Comparison of ENCODE assay signal across 10 cellular contexts in the genomic region with DNA sequence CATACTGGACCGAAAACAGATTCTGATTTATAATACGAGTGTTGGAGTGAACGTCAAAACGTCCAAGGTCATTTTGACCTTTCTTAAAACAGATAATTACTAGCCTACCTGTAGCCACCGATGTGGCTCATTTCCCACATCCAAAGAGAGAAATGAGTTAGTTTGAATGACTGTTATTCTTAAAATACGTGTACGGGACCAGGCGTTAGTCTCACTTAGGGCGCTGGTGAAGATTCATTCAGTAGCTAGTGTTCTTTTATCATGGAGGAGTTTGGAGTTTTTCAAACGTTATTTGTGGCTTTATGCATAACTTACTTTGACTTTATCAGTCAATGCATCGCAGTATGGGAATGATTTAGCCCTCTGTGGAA. TPM values are rescaled to one million over a fixed set of nuclear protein-coding genes. Genes with fewer than 3 reads are reported as not detected.
DNase-seq lines count a peak whose midpoint lies in the region; ATAC-seq and TF ChIP-seq lines count a peak whose summit lies in the region.
"Had no signal": no experiment of that assay in that cellular context is flagged by ENCODE, and none has a peak within 500 bp of the region (broad histone marks: within the 10 kb centered on the region; RNA-seq: fewer than 3 reads in every experiment).

No MANE protein-coding gene starts in this region.

- DNase-seq in BJ (ENCODE audit: low read depth): no peak
- DNase-seq in NCI-H69 (lab: John Stamatoyannopoulos, UW): peak; percentile 43
- DNase-seq in esophagus muscularis mucosa (ENCODE audit: extremely low spot score): no peak
- no peak for DNase-seq in osteocyte (ENCODE audit: extremely low spot score, unreplicated experiment)
- DNase-seq in activated T-helper 1 cell treated with anti-CD3 and anti-CD28 coated beads, Interleukin-12 subunit alpha, Interleukin-12 subunit beta, Interleukin-2, Interleukin-4 antibody, amounts not matched to agents 30 ng/mL and 10 ng/mL and 1 ng/mL, durations not matched to agents 14 hours and 24 hours and 36 hours (ENCODE audit: low spot score): no peak
- DNase-seq in cerebellum (ENCODE audit: low spot score): no peak
- DNase-seq in NCI-H446 (lab: John Stamatoyannopoulos, UW): no peak
- DNase-seq: small intestine had no signal

- TF ChIP-seq EP300 in esophagus muscularis mucosa (IDR thresholded peaks at IDR 0.05): no peak

- H3K27me3 ChIP-seq in BJ (ENCODE audit: control insufficient read depth, insufficient read depth, low read length) (no peaks in the 10 kb centered on the region), esophagus muscularis mucosa (no peaks in the 10 kb centered on the region)

- POLR2A ChIA-PET in BJ (lab: Charles Lee): interaction anchor here (1.0 kb wide), 2 partner anchors 76 to 127 kb away, joined by 5 to 9 read pairs; no protein-coding TSS in a partner anchor

- intact Hi-C loops in esophagus muscularis mucosa (cut with DNase I): loop anchor here (10.0 kb wide), 2 partner anchors 79 to 261 kb away; no protein-coding TSS in a partner anchor
- intact Hi-C loops in activated T-helper 1 cell treated with anti-CD3 and anti-CD28 coated beads, Interleukin-12 subunit alpha, Interleukin-12 subunit beta, Interleukin-2, Interleukin-4 antibody, amounts not matched to agents 30 ng/mL and 10 ng/mL and 1 ng/mL, durations not matched to agents 14 hours and 24 hours and 36 hours (cut with micrococcal nuclease): no loop called here

- H3K4me1 Mint-ChIP-seq in osteocyte (ENCODE audit: unreplicated experiment): peaks cover 59% of the 10 kb centered on the region
- peaks cover 9% of the 10 kb centered on the region for H3K4me1 Mint-ChIP-seq in activated T-helper 1 cell treated with anti-CD3 and anti-CD28 coated beads, Interleukin-12 subunit alpha, Interleukin-12 subunit beta, Interleukin-2, Interleukin-4 antibody, amounts not matched to agents 30 ng/mL and 10 ng/mL and 1 ng/mL, durations not matched to agents 14 hours and 24 hours and 36 hours (ENCODE audit: low read depth)

- no peaks in the 10 kb centered on the region for H3K9me3 Mint-ChIP-seq in osteocyte (ENCODE audit: unreplicated experiment)
- no peaks in the 10 kb centered on the region for H3K9me3 Mint-ChIP-seq in activated T-helper 1 cell treated with anti-CD3 and anti-CD28 coated beads, Interleukin-12 subunit alpha, Interleukin-12 subunit beta, Interleukin-2, Interleukin-4 antibody, amounts not matched to agents 30 ng/mL and 10 ng/mL and 1 ng/mL, durations not matched to agents 14 hours and 24 hours and 36 hours

- no peak for TF ChIP-seq CTCF in BJ (IDR thresholded peaks at IDR 0.05; ENCODE audit: insufficient read depth, low read depth, low read length)
- no peak for TF ChIP-seq CTCF in esophagus muscularis mucosa (IDR thresholded peaks at IDR 0.05)
- TF ChIP-seq CTCF in osteocyte (IDR thresholded peaks at IDR 0.05): no peak

- CTCF ChIA-PET in BJ (lab: Yijun Ruan, JAX): interaction anchor here (0.8 to 1.5 kb wide), 5 partner anchors 17 to 438 kb away, joined by 3 to 5 read pairs (median 3); no protein-coding TSS in a partner anchor

- peaks cover 3% of the 10 kb centered on the region for H3K36me3 Mint-ChIP-seq in osteocyte (ENCODE audit: unreplicated experiment)
- peaks cover 2% of the 10 kb centered on the region for H3K36me3 Mint-ChIP-seq in activated T-helper 1 cell treated with anti-CD3 and anti-CD28 coated beads, Interleukin-12 subunit alpha, Interleukin-12 subunit beta, Interleukin-2, Interleukin-4 antibody, amounts not matched to agents 30 ng/mL and 10 ng/mL and 1 ng/mL, durations not matched to agents 14 hours and 24 hours and 36 hours (ENCODE audit: low read depth)

- no peak for ATAC-seq in HG03460 (IDR thresholded peaks at IDR 0.05; ENCODE audit: unreplicated experiment)

- H3K9me3 ChIP-seq in esophagus muscularis mucosa: no peaks in the 10 kb centered on the region

- no peaks in the 10 kb centered on the region for H3K27me3 Mint-ChIP-seq in osteocyte (ENCODE audit: unreplicated experiment)
- peaks cover 30% of the 10 kb centered on the region for H3K27me3 Mint-ChIP-seq in activated T-helper 1 cell treated with anti-CD3 and anti-CD28 coated beads, Interleukin-12 subunit alpha, Interleukin-12 subunit beta, Interleukin-2, Interleukin-4 antibody, amounts not matched to agents 30 ng/mL and 10 ng/mL and 1 ng/mL, durations not matched to agents 14 hours and 24 hours and 36 hours (ENCODE audit: insufficient read depth)

- H3K4me3 ChIP-seq in BJ (ENCODE audit: low read depth, low read length) (peak overlapping the region; percentile 95), esophagus muscularis mucosa (peak overlapping the region; percentile 79 to 92 (median 81))

- H3K27ac ChIP-seq in esophagus muscularis mucosa (replicated peaks in 1 of 4): peak overlapping the region; percentile 87 to 91 (median 90)

- H3K36me3 ChIP-seq in BJ (ENCODE audit: control insufficient read depth, insufficient read depth, low read length): no peaks in the 10 kb centered on the region
- H3K36me3 ChIP-seq in esophagus muscularis mucosa: no peaks in the 10 kb centered on the region

- H3K4me1 ChIP-seq in esophagus muscularis mucosa: peaks cover 0 to 66% (median 51%) of the 10 kb centered on the region in 4 donors

- peak overlapping the region; percentile 94 for H3K4me3 Mint-ChIP-seq in osteocyte (ENCODE audit: unreplicated experiment)
- no peak overlapping the region for H3K4me3 Mint-ChIP-seq in activated T-helper 1 cell treated with anti-CD3 and anti-CD28 coated beads, Interleukin-12 subunit alpha, Interleukin-12 subunit beta, Interleukin-2, Interleukin-4 antibody, amounts not matched to agents 30 ng/mL and 10 ng/mL and 1 ng/mL, durations not matched to agents 14 hours and 24 hours and 36 hours

- H3K27ac Mint-ChIP-seq in osteocyte (ENCODE audit: unreplicated experiment): peak overlapping the region; percentile 90
- no peak overlapping the region for H3K27ac Mint-ChIP-seq in activated T-helper 1 cell treated with anti-CD3 and anti-CD28 coated beads, Interleukin-12 subunit alpha, Interleukin-12 subunit beta, Interleukin-2, Interleukin-4 antibody, amounts not matched to agents 30 ng/mL and 10 ng/mL and 1 ng/mL, durations not matched to agents 14 hours and 24 hours and 36 hours

- TF ChIP-seq POLR2A in esophagus muscularis mucosa (IDR thresholded peaks at IDR 0.05; ENCODE audit: low read depth): no peak

- 16% methylated on average over 11 of the region's 11 CpGs for WGBS in esophagus muscularis mucosa

RNA-seq across cellular contexts. Expression of gene BICC1, which starts 1.4 kb away (rescaled TPM):
- 27.0 and 32.1 TPM in 2 replicates for polyA plus RNA-seq in BJ (2011; rRNA removed)
- 123 and 138 TPM in 2 replicates for polyA minus RNA-seq in BJ (2011; rRNA and poly(A)+ RNA removed)
- 10 to 100 TPM; 19.1 to 24.9 (median 20.5) TPM for total RNA-seq in esophagus muscularis mucosa
- 39.4 and 41.0 TPM in 2 replicates for total RNA-seq in osteocyte
- total RNA-seq in activated T-helper 1 cell treated with anti-CD3 and anti-CD28 coated beads, Interleukin-12 subunit alpha, Interleukin-12 subunit beta, Interleukin-2, Interleukin-4 antibody, amounts not matched to agents 30 ng/mL and 10 ng/mL and 1 ng/mL, durations not matched to agents 14 hours and 24 hours and 36 hours: 0.03 TPM in 1 of 2 replicates, not detected in the other
- 6.4 TPM for total RNA-seq in cerebellum
- total RNA-seq: activated CD8-positive, alpha-beta memory T cell treated with anti-CD3 and anti-CD28 coated beads for 36 hours had no signal
